1 cellular context compared by ENCODE assay signal in the genomic region with DNA sequence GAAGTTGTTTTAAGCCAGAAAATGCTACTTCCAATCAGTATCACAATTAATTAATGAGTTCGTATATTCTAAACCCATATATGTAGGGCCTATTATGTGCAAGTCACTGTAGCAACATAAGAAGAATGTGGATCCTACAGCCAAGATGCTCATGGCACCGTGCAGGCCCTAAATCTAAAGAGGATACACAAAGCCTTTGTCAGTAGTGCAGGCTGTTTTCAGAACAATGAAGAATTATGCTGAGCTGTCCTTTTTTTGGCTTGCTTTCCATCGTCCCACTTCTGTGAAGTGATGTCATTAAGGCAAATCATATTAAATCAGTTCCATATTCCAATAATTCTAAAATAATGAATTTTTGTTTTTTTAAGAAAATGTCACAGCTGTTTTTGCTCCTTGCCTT.
TF ChIP-seq lines count a peak whose summit lies in the region.

No MANE protein-coding gene starts in this region.

TF ChIP-seq in GM23338, 12 proteins besides CTCF, POLR2A, EP300 and RAD21 (continued from another document):
- TF ChIP-seq, protein P1, sequence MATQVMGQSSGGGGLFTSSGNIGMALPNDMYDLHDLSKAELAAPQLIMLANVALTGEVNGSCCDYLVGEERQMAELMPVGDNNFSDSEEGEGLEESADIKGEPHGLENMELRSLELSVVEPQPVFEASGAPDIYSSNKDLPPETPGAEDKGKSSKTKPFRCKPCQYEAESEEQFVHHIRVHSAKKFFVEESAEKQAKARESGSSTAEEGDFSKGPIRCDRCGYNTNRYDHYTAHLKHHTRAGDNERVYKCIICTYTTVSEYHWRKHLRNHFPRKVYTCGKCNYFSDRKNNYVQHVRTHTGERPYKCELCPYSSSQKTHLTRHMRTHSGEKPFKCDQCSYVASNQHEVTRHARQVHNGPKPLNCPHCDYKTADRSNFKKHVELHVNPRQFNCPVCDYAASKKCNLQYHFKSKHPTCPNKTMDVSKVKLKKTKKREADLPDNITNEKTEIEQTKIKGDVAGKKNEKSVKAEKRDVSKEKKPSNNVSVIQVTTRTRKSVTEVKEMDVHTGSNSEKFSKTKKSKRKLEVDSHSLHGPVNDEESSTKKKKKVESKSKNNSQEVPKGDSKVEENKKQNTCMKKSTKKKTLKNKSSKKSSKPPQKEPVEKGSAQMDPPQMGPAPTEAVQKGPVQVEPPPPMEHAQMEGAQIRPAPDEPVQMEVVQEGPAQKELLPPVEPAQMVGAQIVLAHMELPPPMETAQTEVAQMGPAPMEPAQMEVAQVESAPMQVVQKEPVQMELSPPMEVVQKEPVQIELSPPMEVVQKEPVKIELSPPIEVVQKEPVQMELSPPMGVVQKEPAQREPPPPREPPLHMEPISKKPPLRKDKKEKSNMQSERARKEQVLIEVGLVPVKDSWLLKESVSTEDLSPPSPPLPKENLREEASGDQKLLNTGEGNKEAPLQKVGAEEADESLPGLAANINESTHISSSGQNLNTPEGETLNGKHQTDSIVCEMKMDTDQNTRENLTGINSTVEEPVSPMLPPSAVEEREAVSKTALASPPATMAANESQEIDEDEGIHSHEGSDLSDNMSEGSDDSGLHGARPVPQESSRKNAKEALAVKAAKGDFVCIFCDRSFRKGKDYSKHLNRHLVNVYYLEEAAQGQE (IDR thresholded peaks at IDR 0.05; ENCODE audit: unreplicated experiment) = no peak
- no peak for TF ChIP-seq EZH2phosphoT487 (IDR thresholded peaks at IDR 0.05; ENCODE audit: unreplicated experiment)
- TF ChIP-seq, protein P2, sequence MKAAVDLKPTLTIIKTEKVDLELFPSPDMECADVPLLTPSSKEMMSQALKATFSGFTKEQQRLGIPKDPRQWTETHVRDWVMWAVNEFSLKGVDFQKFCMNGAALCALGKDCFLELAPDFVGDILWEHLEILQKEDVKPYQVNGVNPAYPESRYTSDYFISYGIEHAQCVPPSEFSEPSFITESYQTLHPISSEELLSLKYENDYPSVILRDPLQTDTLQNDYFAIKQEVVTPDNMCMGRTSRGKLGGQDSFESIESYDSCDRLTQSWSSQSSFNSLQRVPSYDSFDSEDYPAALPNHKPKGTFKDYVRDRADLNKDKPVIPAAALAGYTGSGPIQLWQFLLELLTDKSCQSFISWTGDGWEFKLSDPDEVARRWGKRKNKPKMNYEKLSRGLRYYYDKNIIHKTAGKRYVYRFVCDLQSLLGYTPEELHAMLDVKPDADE (IDR thresholded peaks at IDR 0.05) = no peak
